Comparison of ENCODE assay signal across 17 cellular contexts in the genomic region with DNA sequence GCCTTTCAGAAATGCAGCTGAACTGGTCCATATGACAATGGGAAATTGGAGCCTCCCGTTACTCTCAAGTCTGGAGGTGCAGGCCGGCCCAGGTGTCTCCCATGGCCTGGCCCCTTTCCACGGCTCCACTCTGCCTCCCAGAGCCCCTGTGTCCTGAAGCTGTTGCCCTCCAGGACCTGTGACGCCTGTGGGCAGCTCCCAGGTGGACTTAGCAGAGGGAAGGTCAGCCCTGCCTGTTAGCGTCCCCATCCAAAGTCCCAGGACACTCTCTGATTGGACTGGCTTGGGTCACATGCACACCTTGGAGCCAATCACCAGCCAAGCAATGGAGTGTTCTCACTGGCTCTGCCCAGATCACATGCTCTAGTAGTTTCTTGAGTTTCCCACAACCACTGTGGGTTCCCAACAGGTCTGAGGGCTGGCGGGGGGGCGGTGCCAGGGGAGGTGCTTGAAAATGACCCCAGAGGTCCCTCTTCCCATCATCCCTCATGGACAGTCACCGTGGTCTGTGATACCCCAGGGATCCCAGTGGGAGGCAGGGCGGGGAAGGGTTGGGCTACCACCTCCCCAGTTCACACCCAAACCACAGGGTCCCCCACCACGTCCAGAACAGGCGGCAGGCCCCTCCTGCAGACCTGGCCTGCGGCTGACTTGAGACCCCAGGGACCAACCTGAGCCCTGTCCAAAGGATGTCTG.
DNase-seq lines count a peak whose midpoint lies in the region; ATAC-seq, FAIRE-seq and TF ChIP-seq lines count a peak whose summit lies in the region.
"Had no signal": no experiment of that assay in that cellular context is flagged by ENCODE, and none has a peak within 500 bp of the region (broad histone marks: within the 10 kb centered on the region; RNA-seq: fewer than 3 reads in every experiment).

No MANE protein-coding gene starts in this region.

- WGBS in A549 (ENCODE audit: missing lambda C conversion rate), result 92% methylated on average over 10 of the region's 12 CpGs
- WGBS in IMR-90 (ENCODE audit: extremely low coverage in 2 of 2, insufficient read length in 1 of 2), 2 experiments, result 89% methylated on average over 5 of the region's 12 CpGs; no CpG with 5 or more reads in 1 of the 2 experiments
- 90% methylated on average over 12 of the region's 12 CpGs; no CpG with 5 or more reads in 1 of the 2 experiments for WGBS in H1 (ENCODE audit: extremely low coverage in 1 of 2, insufficient coverage in 1 of 2, insufficient read length in 1 of 2, insufficient replicate concordance in 2 of 2, low coverage in 1 of 2, low lambda C conversion rate in 2 of 2, missing lambda C conversion rate in 1 of 2), 2 experiments

- H2AFZ ChIP-seq in IMR-90 (replicated peaks; ENCODE audit: low read length, poor library complexity) (no peak overlapping the region), H1 (ENCODE audit: low read length) (no peak overlapping the region)

- H2BK12ac ChIP-seq in H1 (ENCODE audit: low read depth, low read length), result no peak overlapping the region

- H3K4ac ChIP-seq in IMR-90 (ENCODE audit: low read depth, low read length) (no peak overlapping the region), H1 (replicated peaks; ENCODE audit: insufficient read length, low read depth, low read length) (no peak overlapping the region)

- CTCF ChIA-PET in A549 (lab: Yijun Ruan, JAX), result no interaction called here
- CTCF ChIA-PET in IMR-90 (lab: Yijun Ruan, JAX), result no interaction called here
- CTCF ChIA-PET in H1 (lab: Charles Lee; ENCODE audit: partially characterized antibody), result no interaction called here

- H3K23me2 ChIP-seq in H1 (ENCODE audit: low read depth, low read length), result no peaks in the 10 kb centered on the region

- H4K5ac ChIP-seq in IMR-90 (ENCODE audit: low read depth, low read length), result no peak overlapping the region
- no peak overlapping the region for H4K5ac ChIP-seq in H1 (ENCODE audit: insufficient read length, low read depth, low read length)

- in situ Hi-C loops in IMR-90 (cut with MboI; ENCODE audit: low sequenced_read_pairs), result no loop called here

- no peaks in the 10 kb centered on the region for H3K9me3 Mint-ChIP-seq in progenitor cell of endocrine pancreas (ENCODE audit: low read depth)

- intact Hi-C loops in IMR-90 (cut with micrococcal nuclease) (no loop called here), lower lobe of right lung (cut with DNase I) (no loop called here)

- no peak overlapping the region for H3K4me2 ChIP-seq in A549
- H3K4me2 ChIP-seq in IMR-90 (ENCODE audit: low read depth, low read length), result no peak overlapping the region
- no peak overlapping the region for H3K4me2 ChIP-seq in H1 (ENCODE audit: insufficient read depth in 1 of 2, low read depth in 2 of 2, low read length in 2 of 2)

- no peaks in the 10 kb centered on the region for H3K79me2 ChIP-seq in H1 (ENCODE audit: control insufficient read depth in 1 of 2, insufficient read depth in 2 of 2, low read length in 2 of 2)

- H4K20me1 ChIP-seq in IMR-90 (ENCODE audit: insufficient read depth, low read length) (no peaks in the 10 kb centered on the region), H1 (replicated peaks in 1 of 2; ENCODE audit: control insufficient read depth in 1 of 2, insufficient read depth in 2 of 2, low read length in 2 of 2) (peaks cover 0 to 3% of the 10 kb centered on the region in 2 experiments)

- H2BK20ac ChIP-seq in IMR-90 (ENCODE audit: low read depth, low read length), result no peak overlapping the region
- no peak overlapping the region for H2BK20ac ChIP-seq in H1 (ENCODE audit: low read length)

- H3K4me1 ChIP-seq in A549 (no peaks in the 10 kb centered on the region), IMR-90 (ENCODE audit: control insufficient read depth, insufficient read depth, low read length) (no peaks in the 10 kb centered on the region), H1 (replicated peaks in 1 of 4; ENCODE audit: control insufficient read depth in 3 of 4, insufficient read depth in 4 of 4, low read length in 3 of 4) (peaks cover 0 to 16% (median 5%) of the 10 kb centered on the region in 4 experiments; a peak in 3 of 7 replicates), lower lobe of right lung (no peaks in the 10 kb centered on the region)

- POLR2A ChIA-PET in A549 (lab: Yijun Ruan, JAX) (no interaction called here), IMR-90 (lab: Charles Lee; ENCODE audit: unreplicated experiment) (no interaction called here), H1 (lab: Charles Lee; ENCODE audit: partially characterized antibody) (no interaction called here)

- TF ChIP-seq CTCF in A549 (IDR thresholded peaks at IDR 0.05), result no peak
- TF ChIP-seq CTCF in IMR-90 (conservative IDR thresholded peaks at IDR 0.05; ENCODE audit: low read depth, low read length), result no peak
- no peak for TF ChIP-seq CTCF in H1 (IDR thresholded peaks at IDR 0.05; ENCODE audit: control extremely low read depth in 1 of 3, insufficient read depth in 1 of 3, low read depth in 1 of 3, low read length in 3 of 3)
- no peak for TF ChIP-seq CTCF in lower lobe of right lung (IDR thresholded peaks at IDR 0.05)
- TF ChIP-seq CTCF in progenitor cell of endocrine pancreas (IDR thresholded peaks at IDR 0.05; ENCODE audit: unreplicated experiment), result no peak

- no peak overlapping the region for H2BK5ac ChIP-seq in IMR-90 (ENCODE audit: low read depth, low read length, poor library complexity, severe bottlenecking)
- H2BK5ac ChIP-seq in H1 (ENCODE audit: low read depth, low read length), result no peak overlapping the region

- TF ChIP-seq RAD21 in A549 (conservative IDR thresholded peaks at IDR 0.05 in 1 of 2, IDR thresholded peaks at IDR 0.05 in 1 of 2) (no peak), IMR-90 (IDR thresholded peaks at IDR 0.05; ENCODE audit: low read length) (no peak), H1 (IDR thresholded peaks at IDR 0.05 in 1 of 2, conservative IDR thresholded peaks at IDR 0.05 in 1 of 2; ENCODE audit: low read depth in 2 of 2, low read length in 2 of 2) (no peak)

- H3K79me1 ChIP-seq in IMR-90 (ENCODE audit: low read depth in 1 of 2, low read length in 2 of 2) (no peaks in the 10 kb centered on the region), H1 (ENCODE audit: low read depth, low read length) (no peaks in the 10 kb centered on the region)

- ATAC-seq in A549 (peak in 1 of 2 experiments; percentile 28; a peak in 2 of 6 replicates), IMR-90 (ENCODE audit: low read depth) (no peak), lower lobe of right lung (no peak)

- no peak overlapping the region for H2BK120ac ChIP-seq in IMR-90 (ENCODE audit: low read depth, low read length)
- no peak overlapping the region for H2BK120ac ChIP-seq in H1 (replicated peaks; ENCODE audit: low read depth, low read length)

- FAIRE-seq in A549 (lab: Jason Lieb, UNC), result no peak
- no peak for FAIRE-seq in H1 (lab: Jason Lieb, UNC)

- no peak for DNase-seq in A549 (ENCODE audit: low read depth in 1 of 2, low spot score in 1 of 2)
- no peak for DNase-seq in IMR-90
- peak in 1 of 2 experiments; percentile 40 for DNase-seq in H1 (ENCODE audit: low read depth in 1 of 2, low spot score in 2 of 2)
- DNase-seq in lower lobe of right lung, result peak; percentile 28
- DNase-seq in progenitor cell of endocrine pancreas (ENCODE audit: low spot score, unreplicated experiment), result no peak
- DNase-seq in anterior cingulate cortex (lab: John Stamatoyannopoulos, UW), result no peak
- DNase-seq in NCI-H774 (lab: John Stamatoyannopoulos, UW), result no peak
- DNase-seq in NOMO-1 treated with DMSO at 0.1 percent for 48 hours (lab: John Stamatoyannopoulos, UW; ENCODE audit: unreplicated experiment), result no peak
- DNase-seq: C1 segment of cervical spinal cord, DMS79, Kasumi-1, MG63, NCI-H1048, NCI-H1436, NCI-H1930, NCI-H345, NCI-H524 treated with DMSO at 0.1 percent for 48 hours had no signal

- H3K27me3 ChIP-seq in IMR-90 (ENCODE audit: control insufficient read depth, insufficient read depth, low read length) (no peaks in the 10 kb centered on the region), H1 (replicated peaks in 1 of 4; ENCODE audit: control insufficient read depth in 3 of 4, extremely low read depth in 1 of 4, insufficient read depth in 3 of 4, low read length in 3 of 4) (no peaks in the 10 kb centered on the region; a peak in 1 of 7 replicates), lower lobe of right lung (ENCODE audit: low read depth) (peaks cover under 1% of the 10 kb centered on the region)
- H3K27me3 ChIP-seq: MG63 had no signal

- H2BK15ac ChIP-seq in IMR-90 (ENCODE audit: low read depth, low read length) (no peak overlapping the region), H1 (ENCODE audit: low read length) (no peak overlapping the region)

- no peak overlapping the region for H3K4me3 ChIP-seq in A549
- no peak overlapping the region for H3K4me3 ChIP-seq in IMR-90 (ENCODE audit: insufficient read depth, low read depth, low read length)
- no peak overlapping the region for H3K4me3 ChIP-seq in H1 (ENCODE audit: extremely low read depth in 1 of 4, insufficient read depth in 2 of 4, low read depth in 3 of 4, low read length in 4 of 4)
- no peak overlapping the region for H3K4me3 ChIP-seq in lower lobe of right lung
- H3K4me3 ChIP-seq: MG63 had no signal

- H4K8ac ChIP-seq in IMR-90 (ENCODE audit: low read depth in 2 of 2, low read length in 2 of 2) (no peak overlapping the region), H1 (ENCODE audit: extremely low read depth, insufficient read depth, low read length) (peak overlapping the region; percentile 68)

- H3K23ac ChIP-seq in IMR-90 (ENCODE audit: low read depth, low read length), result no peak overlapping the region
- no peak overlapping the region for H3K23ac ChIP-seq in H1 (ENCODE audit: insufficient read length)

- H3K27me3 Mint-ChIP-seq in progenitor cell of endocrine pancreas, result peaks cover 4% of the 10 kb centered on the region

- no peak overlapping the region for H3K4me3 Mint-ChIP-seq in progenitor cell of endocrine pancreas (ENCODE audit: low read depth)

- no peak overlapping the region for H3K27ac ChIP-seq in A549
- H3K27ac ChIP-seq in IMR-90 (ENCODE audit: insufficient read depth, low read length), result no peak overlapping the region
- no peak overlapping the region for H3K27ac ChIP-seq in H1 (ENCODE audit: low read depth, low read length)
- no peak overlapping the region for H3K27ac ChIP-seq in lower lobe of right lung

- H3K9me1 ChIP-seq in IMR-90 (ENCODE audit: insufficient read depth, low read length), result no peaks in the 10 kb centered on the region; the same call in 1 of the 2 replicates

- H3K9ac ChIP-seq in IMR-90 (ENCODE audit: low read depth, low read length) (no peak overlapping the region), H1 (replicated peaks in 1 of 4; ENCODE audit: extremely low read depth in 1 of 4, low read depth in 3 of 4, low read length in 3 of 4) (no peak overlapping the region)

- H3K18ac ChIP-seq in IMR-90 (ENCODE audit: low read depth, low read length), result no peak overlapping the region
- no peak overlapping the region for H3K18ac ChIP-seq in H1 (ENCODE audit: extremely low read depth, low read length)

- H3K9me3 ChIP-seq in A549 (no peaks in the 10 kb centered on the region), IMR-90 (ENCODE audit: control insufficient read depth, insufficient read depth, low read length) (no peaks in the 10 kb centered on the region; the same call in 1 of the 2 replicates), H1 (ENCODE audit: insufficient read depth in 2 of 2, low read depth in 1 of 2, low read length in 1 of 2) (no peaks in the 10 kb centered on the region; a peak in 1 of 4 replicates), lower lobe of right lung (no peaks in the 10 kb centered on the region)
- H3K9me3 ChIP-seq: MG63 had no signal

- no peak for TF ChIP-seq POLR2A in A549 (IDR thresholded peaks at IDR 0.05; ENCODE audit: low read length)
- TF ChIP-seq POLR2A in IMR-90 (IDR thresholded peaks at IDR 0.05; ENCODE audit: low read depth, low read length), result no peak
- TF ChIP-seq POLR2A in H1 (IDR thresholded peaks at IDR 0.05; ENCODE audit: control extremely low read depth in 1 of 2, low read depth in 2 of 2, low read length in 2 of 2), result no peak

- H4K91ac ChIP-seq in IMR-90 (ENCODE audit: insufficient read depth, low read depth, low read length) (no peak overlapping the region), H1 (replicated peaks; ENCODE audit: insufficient read length, low read length) (no peak overlapping the region)

- H2AK9ac ChIP-seq in IMR-90 (replicated peaks; ENCODE audit: low read depth, low read length, poor library complexity), result no peak overlapping the region

- H3K36me3 ChIP-seq in IMR-90 (ENCODE audit: control insufficient read depth, insufficient read depth, low read length) (no peaks in the 10 kb centered on the region), H1 (ENCODE audit: control insufficient read depth in 2 of 4, insufficient read depth in 4 of 4, low read length in 3 of 4) (no peaks in the 10 kb centered on the region; a peak in 1 of 8 replicates), lower lobe of right lung (no peaks in the 10 kb centered on the region)
- H3K36me3 ChIP-seq: MG63 had no signal

- H3K36me3 Mint-ChIP-seq in progenitor cell of endocrine pancreas (ENCODE audit: insufficient read depth), result no peaks in the 10 kb centered on the region

- no peak for TF ChIP-seq EP300 in A549 (IDR thresholded peaks at IDR 0.05)
- no peak for TF ChIP-seq EP300 in H1 (IDR thresholded peaks at IDR 0.05; ENCODE audit: borderline replicate concordance in 1 of 2, low read depth in 2 of 2, low read length in 2 of 2)

- no TSS peak for BruUV-seq in IMR-90 (replicated peaks; lab: Mats Ljungman, UMichigan)

- H2AK5ac ChIP-seq in IMR-90 (ENCODE audit: low read depth, low read length), result no peak overlapping the region
- no peak overlapping the region for H2AK5ac ChIP-seq in H1 (ENCODE audit: low read depth, low read length)

- H3K14ac ChIP-seq in IMR-90 (replicated peaks; ENCODE audit: low read depth, low read length), result no peak overlapping the region
- no peak overlapping the region for H3K14ac ChIP-seq in H1 (ENCODE audit: insufficient read length)

- no peak overlapping the region for H3K27ac Mint-ChIP-seq in progenitor cell of endocrine pancreas

- H3K4me1 Mint-ChIP-seq in progenitor cell of endocrine pancreas (ENCODE audit: low read depth), result no peaks in the 10 kb centered on the region

- dilution Hi-C loops in IMR-90 (cut with HindIII; ENCODE audit: low sequenced_read_pairs, unreplicated experiment), result no loop called here

- H3K56ac ChIP-seq in IMR-90 (ENCODE audit: extremely low read depth, insufficient read depth, low read length) (no peak overlapping the region), H1 (replicated peaks; ENCODE audit: insufficient read length, low read depth, low read length) (no peak overlapping the region)

Comparison
In these comparisons a context has a peak if more than half of its experiments do, and no peak if none do; other contexts are left out.
1. Of the 18 proteins assayed by ChIP-seq in both H1 and A549: peak only in H1: none; only in A549: none; in both: USF2; in neither: 17.